27 cellular contexts compared by ENCODE assay signal in the genomic region with DNA sequence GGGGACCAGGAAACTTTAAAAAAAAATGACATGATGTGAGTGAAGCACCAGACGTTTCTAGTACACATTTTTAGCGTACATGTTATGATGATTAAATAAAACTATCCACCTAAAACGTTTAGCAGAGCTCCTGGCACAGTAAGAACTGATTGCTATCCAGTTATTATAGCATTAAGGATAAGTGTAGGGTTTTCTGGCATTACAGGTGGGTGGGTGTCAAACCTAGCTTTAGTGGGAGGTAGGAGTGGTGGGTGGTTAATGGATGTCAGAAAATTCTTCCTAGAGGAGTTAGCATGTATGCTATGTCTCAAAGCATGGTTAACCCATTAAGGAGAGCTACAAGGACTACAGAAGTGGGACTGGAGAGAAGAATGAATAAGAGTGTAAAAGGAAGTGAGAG.
"Had no signal": no experiment of that assay in that cellular context is flagged by ENCODE, and none has a peak within 500 bp of the region (broad histone marks: within the 10 kb centered on the region; RNA-seq: fewer than 3 reads in every experiment).

No MANE protein-coding gene starts in this region.

- DNase-seq: colonic mucosa; cortex of kidney; dermis blood vessel endothelial cell; dorsolateral prefrontal cortex; effector CD4-positive, alpha-beta T cell; effector CD8-positive, alpha-beta T cell; effector memory CD4-positive, alpha-beta T cell; effector memory CD8-positive, alpha-beta T cell; endodermal cell; erythroblast; esophagus squamous epithelium; foreskin fibroblast; foreskin keratinocyte; foreskin melanocyte; gastrocnemius medialis; glutamatergic neuron; heart left ventricle; heart right ventricle had no signal

- H3K36me3 ChIP-seq: colonic mucosa, esophagus muscularis mucosa, esophagus squamous epithelium, gastrocnemius medialis, gastroesophageal sphincter, heart left ventricle, heart right ventricle had no signal

- H3K4me3 ChIP-seq: colonic mucosa, coronary artery, dorsolateral prefrontal cortex, esophagus muscularis mucosa, esophagus squamous epithelium, gastrocnemius medialis, gastroesophageal sphincter, heart left ventricle, heart right ventricle had no signal

- FAIRE-seq: colon, endometrium, endothelial cell of umbilical vein, frontal cortex had no signal

- ATAC-seq: effector memory CD8-positive, alpha-beta T cell; esophagus mucosa; foreskin keratinocyte; gastrocnemius medialis; gastroesophageal sphincter; heart left ventricle; heart right ventricle had no signal

- H3K27me3 ChIP-seq: colonic mucosa, esophagus muscularis mucosa, esophagus squamous epithelium, foreskin keratinocyte, gastrocnemius medialis, gastroesophageal sphincter, heart left ventricle, heart right ventricle had no signal

- H3K9me3 ChIP-seq: colonic mucosa, esophagus squamous epithelium, gastrocnemius medialis, gastroesophageal sphincter had no signal

- H3K4me1 ChIP-seq: colonic mucosa, esophagus muscularis mucosa, esophagus squamous epithelium, foreskin keratinocyte, gastrocnemius medialis, gastroesophageal sphincter, heart left ventricle, heart right ventricle had no signal

- H3K27ac ChIP-seq: colonic mucosa, coronary artery, dorsolateral prefrontal cortex, epithelial cell of prostate, esophagus muscularis mucosa, esophagus squamous epithelium, foreskin keratinocyte, gastrocnemius medialis, gastroesophageal sphincter, heart left ventricle, heart right ventricle had no signal
